ENCODE assay signal across 8 cellular contexts in genomic region chr1:184974086-184974836, GRCh38. TPM values are rescaled to one million over a fixed set of nuclear protein-coding genes. Genes with fewer than 3 reads are reported as not detected.
DNase-seq lines count a peak whose midpoint lies in the region; ATAC-seq, FAIRE-seq and TF ChIP-seq lines count a peak whose summit lies in the region.

A gene with protein sequence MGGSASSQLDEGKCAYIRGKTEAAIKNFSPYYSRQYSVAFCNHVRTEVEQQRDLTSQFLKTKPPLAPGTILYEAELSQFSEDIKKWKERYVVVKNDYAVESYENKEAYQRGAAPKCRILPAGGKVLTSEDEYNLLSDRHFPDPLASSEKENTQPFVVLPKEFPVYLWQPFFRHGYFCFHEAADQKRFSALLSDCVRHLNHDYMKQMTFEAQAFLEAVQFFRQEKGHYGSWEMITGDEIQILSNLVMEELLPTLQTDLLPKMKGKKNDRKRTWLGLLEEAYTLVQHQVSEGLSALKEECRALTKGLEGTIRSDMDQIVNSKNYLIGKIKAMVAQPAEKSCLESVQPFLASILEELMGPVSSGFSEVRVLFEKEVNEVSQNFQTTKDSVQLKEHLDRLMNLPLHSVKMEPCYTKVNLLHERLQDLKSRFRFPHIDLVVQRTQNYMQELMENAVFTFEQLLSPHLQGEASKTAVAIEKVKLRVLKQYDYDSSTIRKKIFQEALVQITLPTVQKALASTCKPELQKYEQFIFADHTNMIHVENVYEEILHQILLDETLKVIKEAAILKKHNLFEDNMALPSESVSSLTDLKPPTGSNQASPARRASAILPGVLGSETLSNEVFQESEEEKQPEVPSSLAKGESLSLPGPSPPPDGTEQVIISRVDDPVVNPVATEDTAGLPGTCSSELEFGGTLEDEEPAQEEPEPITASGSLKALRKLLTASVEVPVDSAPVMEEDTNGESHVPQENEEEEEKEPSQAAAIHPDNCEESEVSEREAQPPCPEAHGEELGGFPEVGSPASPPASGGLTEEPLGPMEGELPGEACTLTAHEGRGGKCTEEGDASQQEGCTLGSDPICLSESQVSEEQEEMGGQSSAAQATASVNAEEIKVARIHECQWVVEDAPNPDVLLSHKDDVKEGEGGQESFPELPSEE (minus strand): TSS chr1:184974508. CDS start chr1:184974356, 152 bp downstream.

- H3K4me2 ChIP-seq in astrocyte (ENCODE audit: low read length) (peak within 1 kb of the TSS; percentile 95), OCI-LY7 (ENCODE audit: low read length) (no peak within 1 kb of the TSS)

- H3K9ac ChIP-seq in HUES64 (ENCODE audit: low read depth, low read length) (peak within 1 kb of the TSS; percentile 76), astrocyte (ENCODE audit: low read length) (peak within 1 kb of the TSS; percentile 74), iPS-18a (ENCODE audit: low read length) (peak within 1 kb of the TSS; percentile 76)

- H3K27me3 ChIP-seq in HUES64 (ENCODE audit: insufficient read depth, low read length) (peaks cover 56% of the 10 kb centered on the region), astrocyte (ENCODE audit: insufficient read depth, low read length) (peaks cover 4% of the 10 kb centered on the region), iPS-18a (ENCODE audit: control insufficient read depth, insufficient read depth, low read length) (peaks cover 52% of the 10 kb centered on the region), small intestine (ENCODE audit: control insufficient read depth in 2 of 2, insufficient read depth in 2 of 2, low read length in 2 of 2) (no peaks in the 10 kb centered on the region)

- H2AFZ ChIP-seq in astrocyte (ENCODE audit: low read depth, low read length) (peak within 1 kb of the TSS; percentile 81), OCI-LY7 (ENCODE audit: low read length) (no peak within 1 kb of the TSS)

- H3K9me3 Mint-ChIP-seq in T-helper 1 cell treated with Interleukin-12 subunit alpha and Interleukin-12 subunit beta and Interleukin-4 antibody, amounts not matched to agents 30 μg/mL and 1 μg/mL, for 36 hours: no peaks in the 10 kb centered on the region
- H3K9me3 Mint-ChIP-seq in astrocyte (ENCODE audit: unreplicated experiment): no peaks in the 10 kb centered on the region

- DNase-seq in EL: peak; percentile 85
- DNase-seq in astrocyte (ENCODE audit: low read depth): peak; percentile 9
- peak; percentile 62 for DNase-seq in small intestine
- DNase-seq in OCI-LY7 (ENCODE audit: low spot score): no peak

- peaks cover 18% of the 10 kb centered on the region for H3K27me3 Mint-ChIP-seq in T-helper 1 cell treated with Interleukin-12 subunit alpha and Interleukin-12 subunit beta and Interleukin-4 antibody, amounts not matched to agents 30 μg/mL and 1 μg/mL, for 36 hours (ENCODE audit: low read depth)
- peaks cover 26% of the 10 kb centered on the region for H3K27me3 Mint-ChIP-seq in astrocyte (ENCODE audit: low read depth, unreplicated experiment)

- H3K9me3 ChIP-seq in HUES64 (ENCODE audit: insufficient read depth, low read depth, low read length) (no peaks in the 10 kb centered on the region), astrocyte (ENCODE audit: insufficient read depth, low read depth, low read length) (no peaks in the 10 kb centered on the region), iPS-18a (ENCODE audit: control insufficient read depth, low read depth, low read length) (no peaks in the 10 kb centered on the region), small intestine (ENCODE audit: control insufficient read depth, low read depth) (no peaks in the 10 kb centered on the region), OCI-LY7 (ENCODE audit: low read length) (no peaks in the 10 kb centered on the region)

- peak; percentile 54 for ATAC-seq in GM21526 (IDR thresholded peaks at IDR 0.05; ENCODE audit: low FRiP score, unreplicated experiment)

- POLR2A ChIA-PET in OCI-LY7 (lab: Charles Lee): interaction anchor here (0.9 kb wide), 1 partner anchor 12 kb away, joined by 3 read pairs; no protein-coding TSS in a partner anchor

- FAIRE-seq in astrocyte (lab: Jason Lieb, UNC): no peak
- FAIRE-seq in small intestine (lab: Jason Lieb, UNC): no peak

- H3K27ac Mint-ChIP-seq in T-helper 1 cell treated with Interleukin-12 subunit alpha and Interleukin-12 subunit beta and Interleukin-4 antibody, amounts not matched to agents 30 μg/mL and 1 μg/mL, for 36 hours: peak within 1 kb of the TSS; percentile 80
- peak within 1 kb of the TSS; percentile 97 for H3K27ac Mint-ChIP-seq in astrocyte (ENCODE audit: unreplicated experiment)

- CTCF ChIA-PET in OCI-LY7 (lab: Charles Lee; ENCODE audit: unreplicated experiment): no interaction called here

- intact Hi-C loops in OCI-LY7 (cut with micrococcal nuclease; ENCODE audit: unreplicated experiment): no loop called here

- H3K4me3 Mint-ChIP-seq in T-helper 1 cell treated with Interleukin-12 subunit alpha and Interleukin-12 subunit beta and Interleukin-4 antibody, amounts not matched to agents 30 μg/mL and 1 μg/mL, for 36 hours: peak within 1 kb of the TSS; percentile 81
- peak within 1 kb of the TSS; percentile 92 for H3K4me3 Mint-ChIP-seq in astrocyte (ENCODE audit: unreplicated experiment)

- H3K4me3 ChIP-seq in HUES64 (ENCODE audit: low read length) (peak within 1 kb of the TSS; percentile 86), astrocyte (ENCODE audit: insufficient read depth, low read depth, low read length) (peak within 1 kb of the TSS; percentile 76), iPS-18a (ENCODE audit: low read length) (peak within 1 kb of the TSS; percentile 87), small intestine (ENCODE audit: low read depth in 1 of 2, low read length in 2 of 2) (peak within 1 kb of the TSS; percentile 43 to 82), OCI-LY7 (ENCODE audit: low read depth, low read length, poor library complexity, severe bottlenecking) (no peak within 1 kb of the TSS)

- H3K79me2 ChIP-seq in astrocyte (ENCODE audit: insufficient read depth, low read length) (no peaks in the 10 kb centered on the region), OCI-LY7 (ENCODE audit: insufficient read depth, low read depth, low read length) (no peaks in the 10 kb centered on the region)

- 2% methylated on average over 66 of the region's 66 CpGs for WGBS in HUES64
- 1% methylated on average over 43 to 66 of the region's 66 CpGs for WGBS in small intestine, 3 donors

- H3K27ac ChIP-seq in HUES64 (ENCODE audit: low read depth, low read length): peak within 1 kb of the TSS; percentile 51; the same call in 1 of the 2 replicates
- H3K27ac ChIP-seq in astrocyte (ENCODE audit: low read depth, low read length): peak within 1 kb of the TSS; percentile 6
- H3K27ac ChIP-seq in iPS-18a (ENCODE audit: low read length): no peak within 1 kb of the TSS
- peak within 1 kb of the TSS; percentile 5 to 67 for H3K27ac ChIP-seq in small intestine (ENCODE audit: low read depth in 1 of 2, low read length in 1 of 2)
- no peak within 1 kb of the TSS for H3K27ac ChIP-seq in OCI-LY7 (ENCODE audit: low read depth, low read length, poor library complexity, severe bottlenecking)

- H3K36me3 ChIP-seq in HUES64 (ENCODE audit: insufficient read depth, low read length): no peaks in the 10 kb centered on the region
- H3K36me3 ChIP-seq in astrocyte (ENCODE audit: insufficient read depth, low read length): no peaks in the 10 kb centered on the region
- H3K36me3 ChIP-seq in iPS-18a (ENCODE audit: control insufficient read depth, low read depth, low read length): no peaks in the 10 kb centered on the region
- H3K36me3 ChIP-seq in small intestine (ENCODE audit: control insufficient read depth in 2 of 2, insufficient read depth in 2 of 2, low read length in 2 of 2): no peaks in the 10 kb centered on the region
- H3K36me3 ChIP-seq in OCI-LY7 (ENCODE audit: insufficient read depth, low read length): no peaks in the 10 kb centered on the region

- H3K4me1 ChIP-seq in HUES64 (ENCODE audit: insufficient read depth, low read length) (peaks cover 11% of the 10 kb centered on the region), astrocyte (ENCODE audit: insufficient read depth, low read length) (peaks cover 8% of the 10 kb centered on the region), iPS-18a (ENCODE audit: control insufficient read depth, low read depth, low read length) (no peaks in the 10 kb centered on the region), small intestine (ENCODE audit: control insufficient read depth in 2 of 2, insufficient read depth in 1 of 2, low read depth in 1 of 2, low read length in 1 of 2) (peaks cover 0 to 3% of the 10 kb centered on the region in 2 donors), OCI-LY7 (ENCODE audit: insufficient read depth, low read length, poor library complexity, severe bottlenecking) (no peaks in the 10 kb centered on the region)

- H3K4me1 Mint-ChIP-seq in T-helper 1 cell treated with Interleukin-12 subunit alpha and Interleukin-12 subunit beta and Interleukin-4 antibody, amounts not matched to agents 30 μg/mL and 1 μg/mL, for 36 hours (ENCODE audit: low read depth): peaks cover 39% of the 10 kb centered on the region
- H3K4me1 Mint-ChIP-seq in astrocyte (ENCODE audit: low read depth, unreplicated experiment): peaks cover 21% of the 10 kb centered on the region

- no peaks in the 10 kb centered on the region for H4K20me1 ChIP-seq in astrocyte (ENCODE audit: insufficient read depth, low read length)
- no peaks in the 10 kb centered on the region for H4K20me1 ChIP-seq in OCI-LY7 (ENCODE audit: insufficient read depth, low read length)

- peaks cover 9% of the 10 kb centered on the region for H3K36me3 Mint-ChIP-seq in T-helper 1 cell treated with Interleukin-12 subunit alpha and Interleukin-12 subunit beta and Interleukin-4 antibody, amounts not matched to agents 30 μg/mL and 1 μg/mL, for 36 hours (ENCODE audit: low read depth)
- H3K36me3 Mint-ChIP-seq in astrocyte (ENCODE audit: low read depth, unreplicated experiment): no peaks in the 10 kb centered on the region

- H3K9me2 ChIP-seq in OCI-LY7 (ENCODE audit: insufficient read depth, low read length): no peaks in the 10 kb centered on the region

- BruUV-seq in OCI-LY7 (replicated peaks; lab: Mats Ljungman, UMichigan): no TSS peak

- TF ChIP-seq CTCF in astrocyte (IDR thresholded peaks at IDR 0.05; ENCODE audit: insufficient read depth, low read depth, low read length) (no peak), OCI-LY7 (conservative IDR thresholded peaks at IDR 0.05; ENCODE audit: low read length) (no peak)

RNA-seq across cellular contexts. Expression of the gene that starts here (rescaled TPM):
- polyA plus RNA-seq in HUES64 (2013, experiment 1 of 2): 6.2 TPM
- 4.6 TPM for polyA plus RNA-seq in HUES64 (2013, experiment 2 of 2)
- 8.8 and 9.1 TPM in 2 replicates for total RNA-seq in astrocyte
- 1 to 10 TPM; 1.1 to 8.4 (median 2.7) TPM for polyA plus RNA-seq in small intestine
- total RNA-seq in OCI-LY7 (2014; rRNA removed; shearing (Covaris generic)): not detected in 2 replicates
- total RNA-seq in OCI-LY7 (2022): not detected in 2 replicates

Comparison
In these comparisons a context has a peak if more than half of its experiments do, and no peak if none do; other contexts are left out.
1. H3K27ac ChIP-seq: peak in HUES64 (single experiment), astrocyte (single experiment) and small intestine (2 of 2); none in iPS-18a (single experiment) and OCI-LY7 (single experiment).
2. Peak in every context shown above with its lines, with median percentiles within 50 percentile points of each other: H3K9ac ChIP-seq.